Comparison of ENCODE assay signal across 23 cellular contexts in the genomic region with DNA sequence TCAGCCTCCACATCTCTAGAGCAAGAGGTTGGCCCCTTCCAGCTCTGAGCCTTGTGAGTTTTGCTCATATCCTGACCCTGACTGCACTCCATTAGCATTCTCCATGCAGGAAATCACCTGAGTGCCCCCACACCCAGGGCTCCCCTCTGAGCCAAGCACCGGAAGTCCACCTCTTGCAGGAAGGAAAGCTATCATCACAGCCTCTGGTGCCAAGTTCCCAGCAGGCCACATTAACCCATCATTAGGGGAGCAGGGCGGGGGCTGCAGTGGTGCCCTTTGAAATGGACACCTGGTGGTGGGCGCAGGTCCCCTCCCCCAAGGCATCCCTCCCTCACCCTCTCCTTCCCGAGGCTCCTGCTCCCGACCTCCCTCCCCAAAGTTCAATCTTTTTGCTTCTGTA. TPM values are rescaled to one million over a fixed set of nuclear protein-coding genes. Genes with fewer than 3 reads are reported as not detected.
DNase-seq lines count a peak whose midpoint lies in the region; ATAC-seq and TF ChIP-seq lines count a peak whose summit lies in the region.
"Had no signal": no experiment of that assay in that cellular context is flagged by ENCODE, and none has a peak within 500 bp of the region (broad histone marks: within the 10 kb centered on the region; RNA-seq: fewer than 3 reads in every experiment).

No MANE protein-coding gene starts in this region.

- no peak overlapping the region for H3K23ac ChIP-seq in mesendoderm (ENCODE audit: low read length)

- peak overlapping the region; percentile 33 for H3K4me3 Mint-ChIP-seq in WTC11
- H3K4me3 Mint-ChIP-seq in stimulated activated naive CD8-positive, alpha-beta T cell treated with anti-CD3 and anti-CD28 coated beads, Interleukin-15, amount 100 ng/mL, for 72 hours = no peak overlapping the region
- H3K4me3 Mint-ChIP-seq: CD4-positive, CD25-positive, alpha-beta regulatory T cell had no signal

- peaks cover 10% of the 10 kb centered on the region; the same call in 1 of the 2 replicates for H3K36me3 Mint-ChIP-seq in WTC11
- H3K36me3 Mint-ChIP-seq: CD4-positive, CD25-positive, alpha-beta regulatory T cell had no signal

- no peaks in the 10 kb centered on the region for H3K9me3 ChIP-seq in esophagus muscularis mucosa
- H3K9me3 ChIP-seq: BE2C, Caco-2, MG63 had no signal

- H3K27ac Mint-ChIP-seq in WTC11 = peak overlapping the region; percentile 95
- no peak overlapping the region for H3K27ac Mint-ChIP-seq in stimulated activated naive CD8-positive, alpha-beta T cell treated with anti-CD3 and anti-CD28 coated beads, Interleukin-15, amount 100 ng/mL, for 72 hours
- H3K27ac Mint-ChIP-seq: CD4-positive, CD25-positive, alpha-beta regulatory T cell had no signal

- CTCF ChIA-PET in WTC11 (lab: Charles Lee) = interaction anchor here (0.6 to 4.4 kb wide), 8 partner anchors 9 to 81 kb away, joined by 3 to 35 read pairs (median 4); a partner anchor contains a TSS

- no peaks in the 10 kb centered on the region for H3K9me3 Mint-ChIP-seq in WTC11
- no peaks in the 10 kb centered on the region for H3K9me3 Mint-ChIP-seq in stimulated activated naive CD8-positive, alpha-beta T cell treated with anti-CD3 and anti-CD28 coated beads, Interleukin-15, amount 100 ng/mL, for 72 hours
- H3K9me3 Mint-ChIP-seq: CD4-positive, CD25-positive, alpha-beta regulatory T cell had no signal

- TF ChIP-seq POLR2A in esophagus muscularis mucosa (IDR thresholded peaks at IDR 0.05; ENCODE audit: low read depth) = no peak

- H4K5ac ChIP-seq in mesendoderm (ENCODE audit: low read length) = no peak overlapping the region

- peaks cover 69% of the 10 kb centered on the region for H3K4me1 Mint-ChIP-seq in WTC11
- peaks cover 10% of the 10 kb centered on the region for H3K4me1 Mint-ChIP-seq in stimulated activated naive CD8-positive, alpha-beta T cell treated with anti-CD3 and anti-CD28 coated beads, Interleukin-15, amount 100 ng/mL, for 72 hours

- no peaks in the 10 kb centered on the region; the same call in 1 of the 2 replicates for H3K36me3 ChIP-seq in H7 (replicated peaks; ENCODE audit: control insufficient read depth, insufficient read depth, low read length)
- no peaks in the 10 kb centered on the region for H3K36me3 ChIP-seq in mesendoderm (ENCODE audit: control insufficient read depth, insufficient read depth, low read length)
- no peaks in the 10 kb centered on the region for H3K36me3 ChIP-seq in esophagus muscularis mucosa
- H3K36me3 ChIP-seq: BE2C, MG63 had no signal

- no peak overlapping the region for H3K56ac ChIP-seq in mesendoderm (ENCODE audit: low read length)

- H2BK120ac ChIP-seq in mesendoderm (ENCODE audit: low read depth, low read length) = no peak overlapping the region

- H2AK5ac ChIP-seq in mesendoderm (ENCODE audit: low read length) = no peak overlapping the region

- TF ChIP-seq CTCF in WTC11 (IDR thresholded peaks at IDR 0.05) (no peak), esophagus muscularis mucosa (IDR thresholded peaks at IDR 0.05) (no peak)

- H2BK5ac ChIP-seq in mesendoderm (ENCODE audit: low read length) = no peak overlapping the region

- no peak overlapping the region for H3K18ac ChIP-seq in mesendoderm (ENCODE audit: low read length)

- intact Hi-C loops in esophagus muscularis mucosa (cut with DNase I) = no loop called here

- no peak overlapping the region for H3K4ac ChIP-seq in mesendoderm (ENCODE audit: low read depth, low read length)

- H3K79me1 ChIP-seq in mesendoderm (ENCODE audit: low read length) = no peaks in the 10 kb centered on the region

- H3K9ac ChIP-seq in mesendoderm (ENCODE audit: low read length) = no peak overlapping the region

- H2BK15ac ChIP-seq in mesendoderm (replicated peaks; ENCODE audit: low read depth) = no peak overlapping the region

- no CpG with 5 or more reads among the region's 5 CpGs for WGBS in mesendoderm (ENCODE audit: extremely low coverage, insufficient coverage, low lambda C conversion rate)
- 26% methylated on average over 5 of the region's 5 CpGs for whole genome bisulfite sequencing in esophagus muscularis mucosa

- no peaks in the 10 kb centered on the region for H3K79me2 ChIP-seq in mesendoderm (ENCODE audit: control insufficient read depth, insufficient read depth, low read length)

- H3K4me1 ChIP-seq in mesendoderm (ENCODE audit: control insufficient read depth, low read depth, low read length) (peaks cover 3% of the 10 kb centered on the region), esophagus muscularis mucosa (no peaks in the 10 kb centered on the region)
- H3K4me1 ChIP-seq: Caco-2 had no signal

- H3K4me2 ChIP-seq in mesendoderm (ENCODE audit: low read length) = no peak overlapping the region
- H3K4me2 ChIP-seq: PC-9 had no signal

- H3K27me3 ChIP-seq in H7 (ENCODE audit: control insufficient read depth, insufficient read depth, low read length) = no peaks in the 10 kb centered on the region
- H3K27me3 ChIP-seq in mesendoderm (ENCODE audit: insufficient read depth, low read length, poor library complexity) = no peaks in the 10 kb centered on the region
- peaks cover 0 to 78% (median under 1%) of the 10 kb centered on the region in 4 donors for H3K27me3 ChIP-seq in esophagus muscularis mucosa
- H3K27me3 ChIP-seq: BE2C, MG63 had no signal

- H3K4me3 ChIP-seq in H7 (ENCODE audit: insufficient read depth, low read depth, low read length) (no peak overlapping the region), mesendoderm (ENCODE audit: low read length) (no peak overlapping the region), esophagus muscularis mucosa (no peak overlapping the region)
- H3K4me3 ChIP-seq: MG63, PC-9 had no signal

- H3K27ac ChIP-seq in mesendoderm (ENCODE audit: low read depth, low read length) = peak overlapping the region; percentile 60
- H3K27ac ChIP-seq in esophagus muscularis mucosa (replicated peaks in 1 of 4) = no peak overlapping the region
- H3K27ac ChIP-seq: HL-60, PC-9 had no signal

- DNase-seq in NCI-H146 (lab: John Stamatoyannopoulos, UW) (peak; percentile 18), NCI-H146 treated with DMSO at 0.1 percent for 48 hours (lab: John Stamatoyannopoulos, UW; ENCODE audit: unreplicated experiment) (no peak), H7 (peak; percentile 72), WTC11 (ENCODE audit: low spot score) (no peak), mesendoderm (peak; percentile 83), AG20443 (ENCODE audit: low spot score) (no peak), esophagus muscularis mucosa (ENCODE audit: extremely low spot score) (no peak)
- DNase-seq in stimulated activated naive CD8-positive, alpha-beta T cell treated with anti-CD3 and anti-CD28 coated beads, Interleukin-15, amount 100 ng/mL, for 72 hours = no peak
- DNase-seq: 8988T; BE2C; Caco-2; CD4-positive, CD25-positive, alpha-beta regulatory T cell; Kasumi-1; MG63; NCI-H1092; NCI-H187 treated with DMSO at 0.1 percent for 48 hours; NCI-H446; NCI-H526 treated with DMSO at 0.1 percent for 48 hours; PC-9; T-helper 1 cell had no signal

- no peaks in the 10 kb centered on the region for H3K27me3 Mint-ChIP-seq in WTC11 (ENCODE audit: low read depth)
- H3K27me3 Mint-ChIP-seq in stimulated activated naive CD8-positive, alpha-beta T cell treated with anti-CD3 and anti-CD28 coated beads, Interleukin-15, amount 100 ng/mL, for 72 hours = peaks cover 43% of the 10 kb centered on the region

- ATAC-seq in WTC11 = peak; percentile 12
- no peak for ATAC-seq in stimulated activated naive CD8-positive, alpha-beta T cell treated with anti-CD3 and anti-CD28 coated beads, Interleukin-15, amount 100 ng/mL, for 72 hours

- H4K8ac ChIP-seq in mesendoderm (ENCODE audit: low read depth, low read length) = no peak overlapping the region

- POLR2A ChIA-PET in WTC11 (lab: Charles Lee) = interaction anchor here (0.6 to 3.9 kb wide), 3 partner anchors 13 to 812 kb away, joined by 6 to 19 read pairs (median 19); a partner anchor contains a TSS

- no peak for TF ChIP-seq EP300 in esophagus muscularis mucosa (IDR thresholded peaks at IDR 0.05)

TF ChIP-seq in WTC11, 78 proteins besides CTCF, POLR2A, EP300 and RAD21 (continues in another document):
- TF ChIP-seq, protein P1, sequence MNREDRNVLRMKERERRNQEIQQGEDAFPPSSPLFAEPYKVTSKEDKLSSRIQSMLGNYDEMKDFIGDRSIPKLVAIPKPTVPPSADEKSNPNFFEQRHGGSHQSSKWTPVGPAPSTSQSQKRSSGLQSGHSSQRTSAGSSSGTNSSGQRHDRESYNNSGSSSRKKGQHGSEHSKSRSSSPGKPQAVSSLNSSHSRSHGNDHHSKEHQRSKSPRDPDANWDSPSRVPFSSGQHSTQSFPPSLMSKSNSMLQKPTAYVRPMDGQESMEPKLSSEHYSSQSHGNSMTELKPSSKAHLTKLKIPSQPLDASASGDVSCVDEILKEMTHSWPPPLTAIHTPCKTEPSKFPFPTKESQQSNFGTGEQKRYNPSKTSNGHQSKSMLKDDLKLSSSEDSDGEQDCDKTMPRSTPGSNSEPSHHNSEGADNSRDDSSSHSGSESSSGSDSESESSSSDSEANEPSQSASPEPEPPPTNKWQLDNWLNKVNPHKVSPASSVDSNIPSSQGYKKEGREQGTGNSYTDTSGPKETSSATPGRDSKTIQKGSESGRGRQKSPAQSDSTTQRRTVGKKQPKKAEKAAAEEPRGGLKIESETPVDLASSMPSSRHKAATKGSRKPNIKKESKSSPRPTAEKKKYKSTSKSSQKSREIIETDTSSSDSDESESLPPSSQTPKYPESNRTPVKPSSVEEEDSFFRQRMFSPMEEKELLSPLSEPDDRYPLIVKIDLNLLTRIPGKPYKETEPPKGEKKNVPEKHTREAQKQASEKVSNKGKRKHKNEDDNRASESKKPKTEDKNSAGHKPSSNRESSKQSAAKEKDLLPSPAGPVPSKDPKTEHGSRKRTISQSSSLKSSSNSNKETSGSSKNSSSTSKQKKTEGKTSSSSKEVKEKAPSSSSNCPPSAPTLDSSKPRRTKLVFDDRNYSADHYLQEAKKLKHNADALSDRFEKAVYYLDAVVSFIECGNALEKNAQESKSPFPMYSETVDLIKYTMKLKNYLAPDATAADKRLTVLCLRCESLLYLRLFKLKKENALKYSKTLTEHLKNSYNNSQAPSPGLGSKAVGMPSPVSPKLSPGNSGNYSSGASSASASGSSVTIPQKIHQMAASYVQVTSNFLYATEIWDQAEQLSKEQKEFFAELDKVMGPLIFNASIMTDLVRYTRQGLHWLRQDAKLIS (CRISPR knock-in tag; IDR thresholded peaks at IDR 0.05; ENCODE audit: borderline replicate concordance) = no peak
- no peak for TF ChIP-seq ESRRA (CRISPR knock-in tag; IDR thresholded peaks at IDR 0.05; ENCODE audit: borderline replicate concordance)
- no peak for TF ChIP-seq SOX15 (CRISPR knock-in tag; IDR thresholded peaks at IDR 0.05)
- TF ChIP-seq CREB1 (CRISPR knock-in tag; IDR thresholded peaks at IDR 0.05) = no peak

RNA-seq across cellular contexts. Expression of a gene that starts 16.1 kb away (rescaled TPM):
- total RNA-seq in H7 (2014; rRNA removed; shearing (Covaris generic)) = 23.9 and 35.3 TPM in 2 replicates
- total RNA-seq in WTC11 (2021) (32.2 to 34.5 TPM (median 32.2 TPM) in 3 replicates), esophagus muscularis mucosa (not detected)
- polyA plus RNA-seq in mesendoderm (2013, experiment 1 of 2) = 26.7 TPM
- polyA plus RNA-seq in mesendoderm (2013, experiment 2 of 2) = 26.5 TPM
- total RNA-seq: CD4-positive, CD25-positive, alpha-beta regulatory T cell; HT1080; PC-9 had no signal
- polyA plus RNA-seq: AG04450; CD4-positive, CD25-positive, alpha-beta regulatory T cell had no signal

Comparison
In these comparisons a context has a peak if more than half of its experiments do, and no peak if none do; other contexts are left out.
1. DNase-seq: peak in NCI-H146 (single experiment), H7 (single experiment) and mesendoderm (single experiment); none in NCI-H146 treated with DMSO at 0.1 percent for 48 hours (single experiment), WTC11 (single experiment), AG20443 (single experiment), esophagus muscularis mucosa (single experiment) and stimulated activated naive CD8-positive, alpha-beta T cell treated with anti-CD3 and anti-CD28 coated beads, Interleukin-15, amount 100 ng/mL, for 72 hours (0 of 2).
2. RNA of a gene that starts 16.1 kb away (total RNA-seq): 23.9 to 35.3 TPM in H7 and 32.2 to 34.5 TPM in WTC11; not detected in esophagus muscularis mucosa; every median in the first group is over 10 times any median in the second.